2 cellular contexts compared by ENCODE assay signal in the genomic region with DNA sequence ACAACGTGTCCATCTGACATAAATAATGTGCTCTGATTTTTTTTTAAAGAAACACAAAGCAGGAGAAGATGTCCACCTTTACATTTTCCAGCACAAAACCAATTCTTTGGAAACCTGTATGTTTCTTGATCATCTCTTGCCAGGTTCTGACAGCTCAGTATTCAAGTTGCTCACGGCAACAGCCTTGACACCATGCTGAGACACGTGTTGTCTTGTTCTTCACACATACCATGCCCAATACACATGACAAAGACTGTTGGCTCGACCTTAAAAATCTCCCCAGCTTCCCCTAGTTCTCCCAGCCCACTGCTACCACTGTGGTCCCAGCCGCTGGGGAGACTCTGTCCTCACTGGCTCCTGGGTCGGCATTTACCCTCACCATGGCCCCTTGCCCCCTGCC.
A peak's percentile ranks its signal among the peaks of the same experiment; 100 is the strongest.
TF ChIP-seq lines count a peak whose summit lies in the region.

No MANE protein-coding gene starts in this region.

TF ChIP-seq in GM23338, 12 proteins besides CTCF, POLR2A, EP300 and RAD21 (continued from another document and continues in another):
- TF ChIP-seq STAT1 (IDR thresholded peaks at IDR 0.05; ENCODE audit: unreplicated experiment) = no peak
- TF ChIP-seq, protein P1, sequence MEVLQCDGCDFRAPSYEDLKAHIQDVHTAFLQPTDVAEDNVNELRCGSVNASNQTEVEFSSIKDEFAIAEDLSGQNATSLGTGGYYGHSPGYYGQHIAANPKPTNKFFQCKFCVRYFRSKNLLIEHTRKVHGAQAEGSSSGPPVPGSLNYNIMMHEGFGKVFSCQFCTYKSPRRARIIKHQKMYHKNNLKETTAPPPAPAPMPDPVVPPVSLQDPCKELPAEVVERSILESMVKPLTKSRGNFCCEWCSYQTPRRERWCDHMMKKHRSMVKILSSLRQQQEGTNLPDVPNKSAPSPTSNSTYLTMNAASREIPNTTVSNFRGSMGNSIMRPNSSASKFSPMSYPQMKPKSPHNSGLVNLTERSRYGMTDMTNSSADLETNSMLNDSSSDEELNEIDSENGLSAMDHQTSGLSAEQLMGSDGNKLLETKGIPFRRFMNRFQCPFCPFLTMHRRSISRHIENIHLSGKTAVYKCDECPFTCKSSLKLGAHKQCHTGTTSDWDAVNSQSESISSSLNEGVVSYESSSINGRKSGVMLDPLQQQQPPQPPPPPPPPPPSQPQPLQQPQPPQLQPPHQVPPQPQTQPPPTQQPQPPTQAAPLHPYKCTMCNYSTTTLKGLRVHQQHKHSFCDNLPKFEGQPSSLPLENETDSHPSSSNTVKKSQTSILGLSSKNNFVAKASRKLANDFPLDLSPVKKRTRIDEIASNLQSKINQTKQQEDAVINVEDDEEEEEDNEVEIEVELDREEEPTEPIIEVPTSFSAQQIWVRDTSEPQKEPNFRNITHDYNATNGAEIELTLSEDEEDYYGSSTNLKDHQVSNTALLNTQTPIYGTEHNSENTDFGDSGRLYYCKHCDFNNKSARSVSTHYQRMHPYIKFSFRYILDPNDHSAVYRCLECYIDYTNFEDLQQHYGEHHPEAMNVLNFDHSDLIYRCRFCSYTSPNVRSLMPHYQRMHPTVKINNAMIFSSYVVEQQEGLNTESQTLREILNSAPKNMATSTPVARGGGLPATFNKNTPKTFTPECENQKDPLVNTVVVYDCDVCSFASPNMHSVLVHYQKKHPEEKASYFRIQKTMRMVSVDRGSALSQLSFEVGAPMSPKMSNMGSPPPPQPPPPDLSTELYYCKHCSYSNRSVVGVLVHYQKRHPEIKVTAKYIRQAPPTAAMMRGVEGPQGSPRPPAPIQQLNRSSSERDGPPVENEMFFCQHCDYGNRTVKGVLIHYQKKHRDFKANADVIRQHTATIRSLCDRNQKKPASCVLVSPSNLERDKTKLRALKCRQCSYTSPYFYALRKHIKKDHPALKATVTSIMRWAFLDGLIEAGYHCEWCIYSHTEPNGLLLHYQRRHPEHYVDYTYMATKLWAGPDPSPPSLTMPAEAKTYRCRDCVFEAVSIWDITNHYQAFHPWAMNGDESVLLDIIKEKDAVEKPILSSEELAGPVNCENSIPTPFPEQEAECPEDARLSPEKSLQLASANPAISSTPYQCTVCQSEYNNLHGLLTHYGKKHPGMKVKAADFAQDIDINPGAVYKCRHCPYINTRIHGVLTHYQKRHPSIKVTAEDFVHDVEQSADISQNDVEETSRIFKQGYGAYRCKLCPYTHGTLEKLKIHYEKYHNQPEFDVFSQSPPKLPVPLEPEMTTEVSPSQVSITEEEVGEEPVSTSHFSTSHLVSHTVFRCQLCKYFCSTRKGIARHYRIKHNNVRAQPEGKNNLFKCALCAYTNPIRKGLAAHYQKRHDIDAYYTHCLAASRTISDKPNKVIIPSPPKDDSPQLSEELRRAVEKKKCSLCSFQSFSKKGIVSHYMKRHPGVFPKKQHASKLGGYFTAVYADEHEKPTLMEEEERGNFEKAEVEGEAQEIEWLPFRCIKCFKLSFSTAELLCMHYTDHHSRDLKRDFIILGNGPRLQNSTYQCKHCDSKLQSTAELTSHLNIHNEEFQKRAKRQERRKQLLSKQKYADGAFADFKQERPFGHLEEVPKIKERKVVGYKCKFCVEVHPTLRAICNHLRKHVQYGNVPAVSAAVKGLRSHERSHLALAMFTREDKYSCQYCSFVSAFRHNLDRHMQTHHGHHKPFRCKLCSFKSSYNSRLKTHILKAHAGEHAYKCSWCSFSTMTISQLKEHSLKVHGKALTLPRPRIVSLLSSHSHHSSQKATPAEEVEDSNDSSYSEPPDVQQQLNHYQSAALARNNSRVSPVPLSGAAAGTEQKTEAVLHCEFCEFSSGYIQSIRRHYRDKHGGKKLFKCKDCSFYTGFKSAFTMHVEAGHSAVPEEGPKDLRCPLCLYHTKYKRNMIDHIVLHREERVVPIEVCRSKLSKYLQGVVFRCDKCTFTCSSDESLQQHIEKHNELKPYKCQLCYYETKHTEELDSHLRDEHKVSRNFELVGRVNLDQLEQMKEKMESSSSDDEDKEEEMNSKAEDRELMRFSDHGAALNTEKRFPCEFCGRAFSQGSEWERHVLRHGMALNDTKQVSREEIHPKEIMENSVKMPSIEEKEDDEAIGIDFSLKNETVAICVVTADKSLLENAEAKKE (CRISPR knock-in tag; IDR thresholded peaks at IDR 0.05) = no peak
- no peak for TF ChIP-seq EZH2 (IDR thresholded peaks at IDR 0.05; ENCODE audit: low read depth, unreplicated experiment)
- TF ChIP-seq, protein P2, sequence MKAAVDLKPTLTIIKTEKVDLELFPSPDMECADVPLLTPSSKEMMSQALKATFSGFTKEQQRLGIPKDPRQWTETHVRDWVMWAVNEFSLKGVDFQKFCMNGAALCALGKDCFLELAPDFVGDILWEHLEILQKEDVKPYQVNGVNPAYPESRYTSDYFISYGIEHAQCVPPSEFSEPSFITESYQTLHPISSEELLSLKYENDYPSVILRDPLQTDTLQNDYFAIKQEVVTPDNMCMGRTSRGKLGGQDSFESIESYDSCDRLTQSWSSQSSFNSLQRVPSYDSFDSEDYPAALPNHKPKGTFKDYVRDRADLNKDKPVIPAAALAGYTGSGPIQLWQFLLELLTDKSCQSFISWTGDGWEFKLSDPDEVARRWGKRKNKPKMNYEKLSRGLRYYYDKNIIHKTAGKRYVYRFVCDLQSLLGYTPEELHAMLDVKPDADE (IDR thresholded peaks at IDR 0.05) = no peak
- no peak for TF ChIP-seq JUNB (IDR thresholded peaks at IDR 0.05; ENCODE audit: unreplicated experiment)
- no peak for TF ChIP-seq CREB1 (CRISPR knock-in tag; IDR thresholded peaks at IDR 0.05; ENCODE audit: low read depth)
- TF ChIP-seq EZH2phosphoT487 (IDR thresholded peaks at IDR 0.05; ENCODE audit: unreplicated experiment) = no peak
- no peak for TF ChIP-seq ZNF331 (CRISPR knock-in tag; IDR thresholded peaks at IDR 0.05; ENCODE audit: low read depth)
- TF ChIP-seq NANOG (IDR thresholded peaks at IDR 0.05; ENCODE audit: borderline replicate concordance) = no peak
- TF ChIP-seq ZNF114 (CRISPR knock-in tag; IDR thresholded peaks at IDR 0.05) = no peak

TF ChIP-seq in neural cell, 6 proteins besides CTCF, POLR2A, EP300 and RAD21 (continued from another document):
- TF ChIP-seq MXI1 (conservative IDR thresholded peaks at IDR 0.05; ENCODE audit: poor library complexity, severe bottlenecking) (peak; percentile 21), POLR2AphosphoS5 (IDR thresholded peaks at IDR 0.05) (peak; percentile 30)
